Comparison of ENCODE assay signal across 8 cellular contexts in genomic region chr15:89575656-89576416, GRCh38. TPM values are rescaled to one million over a fixed set of nuclear protein-coding genes. Genes with fewer than 3 reads are reported as not detected.
DNase-seq lines count a peak whose midpoint lies in the region; ATAC-seq lines count a peak whose summit lies in the region.

No MANE protein-coding gene starts in this region.

- H3K4me3 ChIP-seq in SJSA1: peak overlapping the region; percentile 73

- peak; percentile 6 for ATAC-seq in HG02943 (IDR thresholded peaks at IDR 0.05; ENCODE audit: low read depth, unreplicated experiment)
- no peak for ATAC-seq in effector memory CD8-positive, alpha-beta T cell (replicated peaks)
- ATAC-seq in naive thymus-derived CD8-positive, alpha-beta T cell: peak in 1 of 2 donors; percentile 12

- H3K27me3 Mint-ChIP-seq in effector memory CD8-positive, alpha-beta T cell: peaks cover 16 to 22% of the 10 kb centered on the region in 2 donors
- peaks cover 5 to 18% (median 10%) of the 10 kb centered on the region in 5 donors for H3K27me3 Mint-ChIP-seq in naive thymus-derived CD8-positive, alpha-beta T cell

- H3K27me3 ChIP-seq in SJSA1 (replicated peaks): 0 out of 2 replicates have a peak, but pooled peaks cover 2% of the 10 kb centered on the region

- H3K36me3 Mint-ChIP-seq in effector memory CD8-positive, alpha-beta T cell (ENCODE audit: insufficient read depth): peaks cover 11% of the 10 kb centered on the region
- H3K36me3 Mint-ChIP-seq in naive thymus-derived CD8-positive, alpha-beta T cell: no peaks in the 10 kb centered on the region

- H3K27ac Mint-ChIP-seq in effector memory CD8-positive, alpha-beta T cell: peak overlapping the region; percentile 44 to 50
- peak overlapping the region in 3 of 10 donors; percentile 2 to 41 (median 40) for H3K27ac Mint-ChIP-seq in naive thymus-derived CD8-positive, alpha-beta T cell

- DNase-seq in activated naive CD4-positive, alpha-beta T cell treated with Interleukin-2 at 50 U/mL for 16 hours: peak; percentile 9
- DNase-seq in activated naive CD4-positive, alpha-beta T cell treated with anti-CD3 and anti-CD28 coated beads, Interleukin-2, amount 50 U/mL, for 16 hours: no peak
- DNase-seq in SJSA1 (ENCODE audit: low read depth in 1 of 2, low spot score in 2 of 2) (peak in 1 of 2 experiments; percentile 46), UCSD-AML1 (lab: John Stamatoyannopoulos, UW; ENCODE audit: unreplicated experiment) (no peak), NCI-H1436 treated with DMSO at 0.1 percent for 48 hours (lab: John Stamatoyannopoulos, UW) (no peak)
- DNase-seq in effector memory CD8-positive, alpha-beta T cell: peak in 1 of 3 experiments; percentile 19
- peak in 5 of 10 donors; percentile 3 to 64 (median 7) for DNase-seq in naive thymus-derived CD8-positive, alpha-beta T cell

- H3K4me1 Mint-ChIP-seq in effector memory CD8-positive, alpha-beta T cell (ENCODE audit: low read depth in 2 of 2): peaks cover 9 to 10% of the 10 kb centered on the region in 2 donors
- peaks cover 1 to 14% (median 9%) of the 10 kb centered on the region in 4 donors for H3K4me1 Mint-ChIP-seq in naive thymus-derived CD8-positive, alpha-beta T cell

- no peaks in the 10 kb centered on the region for H3K9me3 ChIP-seq in SJSA1 (replicated peaks)

- peaks cover 41% of the 10 kb centered on the region for H3K36me3 ChIP-seq in SJSA1

- no peaks in the 10 kb centered on the region for H3K9me3 Mint-ChIP-seq in effector memory CD8-positive, alpha-beta T cell
- H3K9me3 Mint-ChIP-seq in naive thymus-derived CD8-positive, alpha-beta T cell: no peaks in the 10 kb centered on the region

- POLR2A ChIA-PET in naive thymus-derived CD8-positive, alpha-beta T cell (lab: Charles Lee): no interaction called here

- H3K4me3 Mint-ChIP-seq in effector memory CD8-positive, alpha-beta T cell: peak overlapping the region; percentile 63 to 77
- peak overlapping the region; percentile 53 to 89 (median 84) for H3K4me3 Mint-ChIP-seq in naive thymus-derived CD8-positive, alpha-beta T cell

- peak overlapping the region; percentile 57 for H3K27ac ChIP-seq in SJSA1

- H3K4me1 ChIP-seq in SJSA1 (replicated peaks): peaks cover 14% of the 10 kb centered on the region

RNA-seq across cellular contexts. Expression of gene TICRR, which starts 0.6 kb away (rescaled TPM):
- total RNA-seq in SJSA1 (2014; rRNA removed; shearing (Covaris generic)): 8.6 and 10.5 TPM in 2 replicates
- under 1 TPM; 0.05 to 0.16 TPM for total RNA-seq in naive thymus-derived CD8-positive, alpha-beta T cell
- not detected for polyA plus RNA-seq in naive thymus-derived CD8-positive, alpha-beta T cell
